Comparison of ENCODE assay signal across 9 cellular contexts in the genomic region with DNA sequence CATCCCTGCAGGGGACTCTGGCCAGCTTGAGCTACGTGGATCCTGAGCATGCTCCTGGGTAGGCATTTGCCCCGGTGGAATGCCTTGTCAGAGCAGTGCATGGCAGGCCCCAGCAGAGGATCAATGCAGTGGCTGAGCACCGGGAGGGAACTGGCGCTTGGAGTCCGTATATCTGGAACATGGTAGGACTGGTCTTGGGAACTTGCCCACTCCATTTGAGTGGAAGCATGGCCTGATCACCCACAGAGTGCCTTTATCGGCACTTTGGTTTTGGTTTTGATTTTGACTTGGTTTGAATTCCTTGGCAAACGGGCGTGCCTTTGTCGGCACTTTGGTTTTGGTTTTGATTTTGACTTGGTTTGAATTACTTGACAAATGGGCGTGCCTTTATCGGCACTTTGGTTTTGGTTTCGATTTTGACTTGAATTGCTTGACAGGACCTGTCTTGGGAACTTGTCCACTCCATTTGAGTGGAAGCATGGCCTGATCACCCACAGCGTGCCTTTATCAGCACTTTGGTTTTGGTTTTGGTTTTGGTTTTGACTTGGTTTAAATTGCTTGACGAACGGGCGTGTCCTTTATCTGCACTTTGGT. TPM values are rescaled to one million over a fixed set of nuclear protein-coding genes. Genes with fewer than 3 reads are reported as not detected.
DNase-seq lines count a peak whose midpoint lies in the region; ATAC-seq, FAIRE-seq and TF ChIP-seq lines count a peak whose summit lies in the region.
"Not testable (repeated sequence)": the region's sequence is repeated elsewhere in the genome, so short reads cannot be mapped to it uniquely, and the experiment has no call there.
"Had no signal": no experiment of that assay in that cellular context is flagged by ENCODE, and none has a peak within 500 bp of the region (broad histone marks: within the 10 kb centered on the region; RNA-seq: fewer than 3 reads in every experiment).

No MANE protein-coding gene starts in this region.

- FAIRE-seq in kidney (lab: Jason Lieb, UNC): not testable (repeated sequence)

- H3K36me3 Mint-ChIP-seq in activated CD4-positive, alpha-beta T cell treated with anti-CD3 and anti-CD28 coated beads, Interleukin-2, amount 10 ng/mL, durations not matched to agents 7 days and 5 days (ENCODE audit: low read depth): not testable (repeated sequence)

- peak overlapping the region; percentile 92 for H3K27ac Mint-ChIP-seq in activated CD4-positive, alpha-beta T cell treated with anti-CD3 and anti-CD28 coated beads, Interleukin-2, amount 10 ng/mL, durations not matched to agents 7 days and 5 days
- H3K27ac Mint-ChIP-seq in stimulated activated naive CD8-positive, alpha-beta T cell treated with anti-CD3 and anti-CD28 coated beads, Interleukin-15, amount 100 ng/mL, for 72 hours: peak overlapping the region; percentile 57 to 89

- ATAC-seq in PC-3: peak; percentile 30
- ATAC-seq in stimulated activated naive CD8-positive, alpha-beta T cell treated with anti-CD3 and anti-CD28 coated beads, Interleukin-15, amount 100 ng/mL, for 72 hours: peak; percentile 71

- peak; percentile 70 for DNase-seq in Caki2 (ENCODE audit: low read depth)
- peak; percentile 67 for DNase-seq in PC-3
- DNase-seq in activated CD4-positive, alpha-beta T cell treated with anti-CD3 and anti-CD28 coated beads, Interleukin-2, amount 10 ng/mL, durations not matched to agents 7 days and 5 days: peak; percentile 78
- DNase-seq in ascending aorta (ENCODE audit: low spot score in 2 of 2); kidney: not testable (repeated sequence)
- DNase-seq in stimulated activated naive CD8-positive, alpha-beta T cell treated with anti-CD3 and anti-CD28 coated beads, Interleukin-15, amount 100 ng/mL, for 72 hours: peak; percentile 35 to 67

- H3K9me2 ChIP-seq in PC-3 (replicated peaks; ENCODE audit: low read length): not testable (repeated sequence)

- not testable (repeated sequence) for H3K4me1 ChIP-seq in KMS-11 (ENCODE audit: low read depth, poor library complexity, severe bottlenecking); ascending aorta; kidney (ENCODE audit: control insufficient read depth in 1 of 2, insufficient read depth in 1 of 2, low read depth in 1 of 2, low read length in 2 of 2); skeletal muscle tissue (ENCODE audit: control insufficient read depth in 3 of 3, insufficient read depth in 3 of 3, low read length in 3 of 3)
- peaks cover 17% of the 10 kb centered on the region for H3K4me1 ChIP-seq in PC-3 (ENCODE audit: insufficient read depth, low read length)

- intact Hi-C loops in PC-3 (cut with micrococcal nuclease); ascending aorta (cut with DNase I); kidney (cut with DNase I): not testable (repeated sequence)

- H3K27me3 Mint-ChIP-seq in activated CD4-positive, alpha-beta T cell treated with anti-CD3 and anti-CD28 coated beads, Interleukin-2, amount 10 ng/mL, durations not matched to agents 7 days and 5 days; stimulated activated naive CD8-positive, alpha-beta T cell treated with anti-CD3 and anti-CD28 coated beads, Interleukin-15, amount 100 ng/mL, for 72 hours: not testable (repeated sequence)

- not testable (repeated sequence) for H3K79me2 ChIP-seq in KMS-11 (ENCODE audit: insufficient read depth, low read depth); PC-3 (ENCODE audit: low read length)

- H4K20me1 ChIP-seq in KMS-11 (ENCODE audit: insufficient read depth); PC-3 (ENCODE audit: low read length): not testable (repeated sequence)

- CTCF ChIA-PET in PC-3 (lab: Charles Lee); activated CD4-positive, alpha-beta T cell treated with anti-CD3 and anti-CD28 coated beads, Interleukin-2, amount 10 ng/mL, durations not matched to agents 7 days and 5 days (lab: Charles Lee): not testable (repeated sequence)

- H3K9me3 ChIP-seq in PC-3 (ENCODE audit: low read length); ascending aorta; kidney (ENCODE audit: control insufficient read depth in 1 of 2, low read length in 2 of 2); skeletal muscle tissue (ENCODE audit: control insufficient read depth in 3 of 3, low read length in 3 of 3): not testable (repeated sequence)

- H3K36me3 ChIP-seq in KMS-11 (ENCODE audit: insufficient read depth); PC-3 (ENCODE audit: low read depth, low read length); ascending aorta; kidney (ENCODE audit: control insufficient read depth in 1 of 2, insufficient read depth in 2 of 2, low read length in 2 of 2); skeletal muscle tissue (ENCODE audit: control insufficient read depth in 3 of 3, insufficient read depth in 3 of 3, low read length in 3 of 3): not testable (repeated sequence)

- not testable (repeated sequence) for H3K27me3 ChIP-seq in KMS-11 (ENCODE audit: insufficient read depth, low read depth); PC-3 (ENCODE audit: low read length); ascending aorta; skeletal muscle tissue (ENCODE audit: control insufficient read depth in 3 of 3, insufficient read depth in 3 of 3, low read length in 3 of 3)

- peaks cover 56% of the 10 kb centered on the region for H3K4me1 Mint-ChIP-seq in activated CD4-positive, alpha-beta T cell treated with anti-CD3 and anti-CD28 coated beads, Interleukin-2, amount 10 ng/mL, durations not matched to agents 7 days and 5 days
- H3K4me1 Mint-ChIP-seq in stimulated activated naive CD8-positive, alpha-beta T cell treated with anti-CD3 and anti-CD28 coated beads, Interleukin-15, amount 100 ng/mL, for 72 hours: peaks cover 34% of the 10 kb centered on the region

- in situ Hi-C loops in Caki2 (cut with HindIII; ENCODE audit: low pct_unique_long_range_greater_than_20kb, low sequenced_read_pairs): not testable (repeated sequence)

- H3K4me2 ChIP-seq in KMS-11 (peak overlapping the region; percentile 66), PC-3 (ENCODE audit: low read length) (peak overlapping the region; percentile 87)

- BruUV-seq in PC-3 (replicated peaks; lab: Mats Ljungman, UMichigan): not testable (repeated sequence)

- TF ChIP-seq CTCF in KMS-11 (conservative IDR thresholded peaks at IDR 0.05; ENCODE audit: low read depth, low read length); PC-3 (conservative IDR thresholded peaks at IDR 0.05; ENCODE audit: low read depth, low read length); ascending aorta (IDR thresholded peaks at IDR 0.05); kidney (IDR thresholded peaks at IDR 0.05; ENCODE audit: borderline replicate concordance, extremely low read depth, insufficient read depth): not testable (repeated sequence)

- H3K9me3 Mint-ChIP-seq in activated CD4-positive, alpha-beta T cell treated with anti-CD3 and anti-CD28 coated beads, Interleukin-2, amount 10 ng/mL, durations not matched to agents 7 days and 5 days; stimulated activated naive CD8-positive, alpha-beta T cell treated with anti-CD3 and anti-CD28 coated beads, Interleukin-15, amount 100 ng/mL, for 72 hours: not testable (repeated sequence)

- not testable (repeated sequence) for H3K4me3 ChIP-seq in KMS-11 (IDR thresholded peaks at IDR 0.05; ENCODE audit: insufficient read depth, low read depth, low read length)
- H3K4me3 ChIP-seq in PC-3 (ENCODE audit: low read length) (peak overlapping the region; percentile 77), ascending aorta (peak overlapping the region; percentile 26 to 42), kidney (ENCODE audit: low read length in 2 of 2) (peak overlapping the region; percentile 43 to 52), skeletal muscle tissue (ENCODE audit: low read length in 3 of 3) (peak overlapping the region; percentile 52 to 73 (median 61))

- H2AFZ ChIP-seq in KMS-11 (ENCODE audit: low read depth) (peak overlapping the region; percentile 99), PC-3 (ENCODE audit: low read length) (peak overlapping the region; percentile 82)

- not testable (repeated sequence) for H3F3A ChIP-seq in PC-3 (ENCODE audit: low read length, unreplicated experiment)

- POLR2A ChIA-PET in PC-3 (lab: Charles Lee; ENCODE audit: unreplicated experiment); activated CD4-positive, alpha-beta T cell treated with anti-CD3 and anti-CD28 coated beads, Interleukin-2, amount 10 ng/mL, durations not matched to agents 7 days and 5 days (lab: Charles Lee): not testable (repeated sequence)

- H3K9ac ChIP-seq in KMS-11: peak overlapping the region; percentile 78
- H3K9ac ChIP-seq in PC-3 (ENCODE audit: low read length): peak overlapping the region; percentile 43
- H3K9ac ChIP-seq in kidney (ENCODE audit: low read length in 2 of 2); skeletal muscle tissue (ENCODE audit: low read depth in 1 of 3, low read length in 3 of 3): not testable (repeated sequence)

- H3K27ac ChIP-seq in KMS-11: peak overlapping the region; percentile 79
- H3K27ac ChIP-seq in PC-3 (ENCODE audit: low read length): peak overlapping the region; percentile 17
- not testable (repeated sequence) for H3K27ac ChIP-seq in ascending aorta; skeletal muscle tissue (ENCODE audit: low read depth, low read length)
- H3K27ac ChIP-seq in kidney (ENCODE audit: low read depth in 2 of 2, low read length in 2 of 2): peak overlapping the region in 1 of 2 donors; percentile 9

- H3K4me3 Mint-ChIP-seq in activated CD4-positive, alpha-beta T cell treated with anti-CD3 and anti-CD28 coated beads, Interleukin-2, amount 10 ng/mL, durations not matched to agents 7 days and 5 days: peak overlapping the region; percentile 76
- H3K4me3 Mint-ChIP-seq in stimulated activated naive CD8-positive, alpha-beta T cell treated with anti-CD3 and anti-CD28 coated beads, Interleukin-15, amount 100 ng/mL, for 72 hours: peak overlapping the region; percentile 76 to 79

RNA-seq across cellular contexts. Expression of a gene that starts 21.3 kb away (rescaled TPM):
- total RNA-seq in Caki2 (2014; rRNA removed; shearing (Covaris generic); ENCODE audit: low replicate concordance): not detected in 2 replicates
- total RNA-seq in PC-3 (2014; rRNA removed) (not detected in 2 replicates), ascending aorta (not detected), kidney (not detected), skeletal muscle tissue (not detected)
- not detected for total RNA-seq in activated CD4-positive, alpha-beta T cell treated with anti-CD3 and anti-CD28 coated beads, Interleukin-2, amount 10 ng/mL, durations not matched to agents 7 days and 5 days
- polyA plus RNA-seq in kidney (ENCODE audit: insufficient read depth, low read depth, low replicate concordance): not detected
- total RNA-seq: G401 had no signal
